13 cellular contexts compared by ENCODE assay signal in the genomic region with DNA sequence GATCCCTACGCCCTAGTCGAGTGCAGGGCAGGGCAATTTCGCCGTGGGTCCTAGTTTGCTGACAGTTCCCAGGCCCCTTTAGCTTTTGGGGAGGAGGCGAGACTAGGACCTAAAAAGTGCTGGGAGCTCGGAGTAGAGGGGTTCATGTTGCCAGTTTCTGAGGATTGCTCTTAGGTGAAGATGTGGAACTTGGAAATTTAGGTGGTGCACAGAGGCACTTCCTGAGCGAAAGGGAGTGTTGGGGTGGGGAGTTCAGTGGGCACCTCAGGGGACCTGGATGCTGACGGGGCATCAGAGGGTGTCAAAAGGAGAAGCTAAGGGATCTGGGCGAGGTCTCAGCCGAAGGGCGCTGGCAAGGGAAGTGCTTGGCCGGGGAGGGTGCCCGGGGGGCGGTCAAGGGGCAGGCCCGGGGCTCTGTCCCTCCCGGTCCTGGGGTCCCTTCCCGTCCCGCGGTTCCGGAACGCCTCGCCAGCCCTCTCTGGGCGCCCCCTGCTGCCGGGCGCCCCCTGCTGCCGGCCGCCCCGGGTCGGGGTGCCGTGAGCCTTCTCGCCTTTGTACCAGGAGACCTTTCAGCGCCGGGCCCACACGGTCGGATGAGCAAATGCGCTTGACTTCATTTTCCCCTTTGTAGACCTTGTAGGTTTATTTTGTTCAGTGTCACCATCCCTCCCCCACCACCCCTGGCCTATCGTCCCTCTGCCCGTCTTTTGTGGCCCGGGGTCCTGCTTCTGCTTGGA. TPM values are rescaled to one million over a fixed set of nuclear protein-coding genes. Genes with fewer than 3 reads are reported as not detected.
DNase-seq lines count a peak whose midpoint lies in the region; ATAC-seq, FAIRE-seq and TF ChIP-seq lines count a peak whose summit lies in the region.
"Had no signal": no experiment of that assay in that cellular context is flagged by ENCODE, and none has a peak within 500 bp of the region (broad histone marks: within the 10 kb centered on the region; RNA-seq: fewer than 3 reads in every experiment).

No MANE protein-coding gene starts in this region.

- peak; percentile 6 for TF ChIP-seq CTCF in GM10248 (IDR thresholded peaks at IDR 0.05; ENCODE audit: control extremely low read depth, extremely low read depth, low read depth, missing control alignments)
- TF ChIP-seq CTCF in IMR-90 (conservative IDR thresholded peaks at IDR 0.05; ENCODE audit: low read depth, low read length) = peak; percentile 37
- TF ChIP-seq CTCF in endodermal cell (conservative IDR thresholded peaks at IDR 0.05) = peak; percentile 72
- TF ChIP-seq CTCF in osteoblast (IDR thresholded peaks at IDR 0.05; ENCODE audit: extremely low read depth, low read depth, low read length) = no peak
- peak in 1 of 2 experiments; percentile 14 for TF ChIP-seq CTCF in Caco-2 (IDR thresholded peaks at IDR 0.05; ENCODE audit: insufficient read depth in 1 of 2, low read depth in 1 of 2, low read length in 1 of 2, severe bottlenecking in 1 of 2, unreplicated experiment in 1 of 2)

- H3K9ac ChIP-seq in IMR-90 (ENCODE audit: low read depth, low read length) = no peak overlapping the region
- no peak overlapping the region for H3K9ac ChIP-seq in endodermal cell (ENCODE audit: extremely low read depth, low read length, poor library complexity, severe bottlenecking)

- H3K27me3 Mint-ChIP-seq in endodermal cell (ENCODE audit: insufficient read depth) = peaks cover 99% of the 10 kb centered on the region
- peaks cover 36% of the 10 kb centered on the region for H3K27me3 Mint-ChIP-seq in Caco-2 (ENCODE audit: insufficient read depth, unreplicated experiment)

- H3K4ac ChIP-seq in IMR-90 (ENCODE audit: low read depth, low read length) = no peak overlapping the region

- no peak overlapping the region for H4K5ac ChIP-seq in IMR-90 (ENCODE audit: low read depth, low read length)

- no peaks in the 10 kb centered on the region for H3K79me2 ChIP-seq in osteoblast (ENCODE audit: insufficient read depth, low read length)

- no peak overlapping the region for H2AK9ac ChIP-seq in IMR-90 (replicated peaks; ENCODE audit: low read depth, low read length, poor library complexity)

- FAIRE-seq in urothelium cell line (lab: Jason Lieb, UNC) = no peak
- FAIRE-seq: islet of Langerhans had no signal

- no peaks in the 10 kb centered on the region for H3K36me3 Mint-ChIP-seq in endodermal cell (ENCODE audit: low read depth)
- no peaks in the 10 kb centered on the region for H3K36me3 Mint-ChIP-seq in Caco-2 (ENCODE audit: insufficient read depth, unreplicated experiment)

- no peak overlapping the region for H3K4me3 ChIP-seq in IMR-90 (ENCODE audit: insufficient read depth, low read depth, low read length)
- peak overlapping the region; percentile 64 for H3K4me3 ChIP-seq in endodermal cell (ENCODE audit: low read length)
- no peak overlapping the region for H3K4me3 ChIP-seq in osteoblast (ENCODE audit: insufficient read depth, low read length)
- no peak overlapping the region for H3K4me3 ChIP-seq in Caco-2 (ENCODE audit: low read depth, low read length)

- dilution Hi-C loops in IMR-90 (cut with HindIII; ENCODE audit: low sequenced_read_pairs, unreplicated experiment) = no loop called here

- no peaks in the 10 kb centered on the region for H3K9me1 ChIP-seq in IMR-90 (ENCODE audit: insufficient read depth, low read length)

- no peaks in the 10 kb centered on the region for H3K79me1 ChIP-seq in IMR-90 (ENCODE audit: low read depth in 1 of 2, low read length in 2 of 2)

- H3K14ac ChIP-seq in IMR-90 (replicated peaks; ENCODE audit: low read depth, low read length) = no peak overlapping the region

- H3K4me1 ChIP-seq in IMR-90 (ENCODE audit: control insufficient read depth, insufficient read depth, low read length) (no peaks in the 10 kb centered on the region), endodermal cell (ENCODE audit: control insufficient read depth, insufficient read depth, low read length) (no peaks in the 10 kb centered on the region), osteoblast (ENCODE audit: insufficient read depth, low read length) (no peaks in the 10 kb centered on the region), Caco-2 (no peaks in the 10 kb centered on the region)

- no TSS peak for BruUV-seq in IMR-90 (replicated peaks; lab: Mats Ljungman, UMichigan)
- no TSS peak for BruUV-seq in Caco-2 (replicated peaks; lab: Mats Ljungman, UMichigan)

- CTCF ChIA-PET in GM10248 (lab: Yijun Ruan, JAX) (interaction anchor here (1.1 kb wide), 1 partner anchor 11 kb away, joined by 4 read pairs; no protein-coding TSS in a partner anchor), IMR-90 (lab: Yijun Ruan, JAX) (no interaction called here), Caco-2 (lab: Charles Lee) (no interaction called here)

- H2AFZ ChIP-seq in IMR-90 (replicated peaks; ENCODE audit: low read length, poor library complexity) (no peak overlapping the region), osteoblast (ENCODE audit: low read length) (no peak overlapping the region)

- no peak overlapping the region for H2BK15ac ChIP-seq in IMR-90 (ENCODE audit: low read depth, low read length)

- H4K20me1 ChIP-seq in IMR-90 (ENCODE audit: insufficient read depth, low read length) (peaks cover 6% of the 10 kb centered on the region; the same call in 1 of the 2 replicates), osteoblast (ENCODE audit: insufficient read depth, low read length) (no peaks in the 10 kb centered on the region)

- H3K9me3 Mint-ChIP-seq in endodermal cell (no peaks in the 10 kb centered on the region), Caco-2 (ENCODE audit: unreplicated experiment) (no peaks in the 10 kb centered on the region)

- peak; percentile 27; the same call in 1 of the 2 replicates for TF ChIP-seq RAD21 in IMR-90 (IDR thresholded peaks at IDR 0.05; ENCODE audit: low read length)

- H3K27ac Mint-ChIP-seq in endodermal cell = no peak overlapping the region
- no peak overlapping the region for H3K27ac Mint-ChIP-seq in Caco-2 (ENCODE audit: unreplicated experiment)

- no peak overlapping the region for H3K18ac ChIP-seq in IMR-90 (ENCODE audit: low read depth, low read length)

- no peak overlapping the region for H2BK5ac ChIP-seq in IMR-90 (ENCODE audit: low read depth, low read length, poor library complexity, severe bottlenecking)

- H3K4me2 ChIP-seq in IMR-90 (ENCODE audit: low read depth, low read length) (no peak overlapping the region), osteoblast (ENCODE audit: insufficient read depth, low read length) (no peak overlapping the region)

- peaks cover 12% of the 10 kb centered on the region for H3K9me3 ChIP-seq in IMR-90 (ENCODE audit: control insufficient read depth, insufficient read depth, low read length)
- H3K9me3 ChIP-seq in endodermal cell (ENCODE audit: control insufficient read depth, low read length) = no peaks in the 10 kb centered on the region
- no peaks in the 10 kb centered on the region for H3K9me3 ChIP-seq in osteoblast (ENCODE audit: low read depth, low read length)
- no peaks in the 10 kb centered on the region for H3K9me3 ChIP-seq in Caco-2

- no peak overlapping the region for H3K23ac ChIP-seq in IMR-90 (ENCODE audit: low read depth, low read length)

- H4K91ac ChIP-seq in IMR-90 (ENCODE audit: insufficient read depth, low read depth, low read length) = no peak overlapping the region

- peaks cover 31% of the 10 kb centered on the region for H3K4me1 Mint-ChIP-seq in endodermal cell
- no peaks in the 10 kb centered on the region for H3K4me1 Mint-ChIP-seq in Caco-2 (ENCODE audit: low read depth, unreplicated experiment)

- no peak overlapping the region for H4K8ac ChIP-seq in IMR-90 (ENCODE audit: low read depth in 2 of 2, low read length in 2 of 2)

- no peak overlapping the region for H2AK5ac ChIP-seq in IMR-90 (ENCODE audit: low read depth, low read length)

- intact Hi-C loops in IMR-90 (cut with micrococcal nuclease) (loop anchor here (1.0 kb wide), 1 partner anchor 58 kb away; no protein-coding TSS in a partner anchor), Caco-2 (cut with micrococcal nuclease; ENCODE audit: unreplicated experiment) (no loop called here)

- in situ Hi-C loops in IMR-90 (cut with MboI; ENCODE audit: low sequenced_read_pairs) = no loop called here

- H3K56ac ChIP-seq in IMR-90 (ENCODE audit: extremely low read depth, insufficient read depth, low read length) = no peak overlapping the region

- H3K27me3 ChIP-seq in IMR-90 (ENCODE audit: control insufficient read depth, insufficient read depth, low read length) = peaks cover 91% of the 10 kb centered on the region
- H3K27me3 ChIP-seq in endodermal cell (ENCODE audit: control insufficient read depth, insufficient read depth, low read length, poor library complexity, severe bottlenecking) = peaks cover 100% of the 10 kb centered on the region
- H3K27me3 ChIP-seq in osteoblast (ENCODE audit: insufficient read depth, low read length) = peaks cover 72% of the 10 kb centered on the region
- H3K27me3 ChIP-seq in Caco-2 (replicated peaks; ENCODE audit: control insufficient read depth, insufficient read depth, low read length) = no peaks in the 10 kb centered on the region

- H2BK20ac ChIP-seq in IMR-90 (ENCODE audit: low read depth, low read length) = no peak overlapping the region

- H2BK120ac ChIP-seq in IMR-90 (ENCODE audit: low read depth, low read length) = no peak overlapping the region

- POLR2A ChIA-PET in GM10248 (lab: Yijun Ruan, JAX) = no interaction called here
- POLR2A ChIA-PET in IMR-90 (lab: Charles Lee; ENCODE audit: unreplicated experiment) = no interaction called here
- POLR2A ChIA-PET in Caco-2 (lab: Charles Lee) = no interaction called here

- H3K4me3 Mint-ChIP-seq in endodermal cell (peak overlapping the region; percentile 49), Caco-2 (ENCODE audit: unreplicated experiment) (no peak overlapping the region)

- ATAC-seq in IMR-90 (ENCODE audit: low read depth) (peak; percentile 48; the same call in 1 of the 2 replicates), GM21528 (IDR thresholded peaks at IDR 0.05; ENCODE audit: low FRiP score, unreplicated experiment) (no peak)

- H3K36me3 ChIP-seq in IMR-90 (ENCODE audit: control insufficient read depth, insufficient read depth, low read length) (no peaks in the 10 kb centered on the region), endodermal cell (ENCODE audit: control insufficient read depth, insufficient read depth, low read length) (no peaks in the 10 kb centered on the region), osteoblast (ENCODE audit: insufficient read depth, low read length) (no peaks in the 10 kb centered on the region), Caco-2 (ENCODE audit: control insufficient read depth, insufficient read depth, low read length) (no peaks in the 10 kb centered on the region)

- DNase-seq in GM10248 (ENCODE audit: extremely low spot score) (no peak), IMR-90 (no peak), endodermal cell (peak; percentile 72), osteoblast (ENCODE audit: insufficient read length, low spot score, missing footprints) (peak; percentile 62), urothelium cell line (ENCODE audit: low spot score) (no peak), Caco-2 (no peak)
- DNase-seq: activated CD8-positive, alpha-beta memory T cell treated with anti-CD3 and anti-CD28 coated beads, Interleukin-2, amount 50 U/mL, for 4 hours; DMS 273 treated with DMSO at 0.1 percent for 48 hours; NCI-H187; OCI-M1; T-helper 9 cell had no signal

- WGBS in IMR-90 (ENCODE audit: extremely low coverage in 2 of 2, insufficient read length in 1 of 2), 2 experiments = 2% methylated on average over 16 of the region's 39 CpGs; no CpG with 5 or more reads in 1 of the 2 experiments
- 1 to 4% methylated on average over 13 to 39 of the region's 39 CpGs for WGBS in endodermal cell (ENCODE audit: insufficient coverage in 1 of 2, insufficient read length in 1 of 2), 2 experiments

- no peak for TF ChIP-seq POLR2A in IMR-90 (IDR thresholded peaks at IDR 0.05; ENCODE audit: low read depth, low read length)

- H3K27ac ChIP-seq in IMR-90 (ENCODE audit: insufficient read depth, low read length) = no peak overlapping the region
- no peak overlapping the region for H3K27ac ChIP-seq in endodermal cell (ENCODE audit: low read depth, low read length)
- H3K27ac ChIP-seq in osteoblast (ENCODE audit: low read depth, low read length) = no peak overlapping the region

RNA-seq across cellular contexts. Expression of gene PHOX2B, which starts 3.0 kb away (rescaled TPM):
- total RNA-seq in IMR-90 (2012; rRNA removed) (not detected in 2 replicates), endodermal cell (not detected), osteoblast (not detected in 2 replicates), Caco-2 (2022) (not detected in 2 replicates)
- polyA plus RNA-seq in IMR-90 (2012; rRNA removed) = not detected in 2 replicates
- not detected in 2 replicates for polyA plus RNA-seq in IMR-90 (2012; cell fraction: cytosol; rRNA removed)
- polyA plus RNA-seq in IMR-90 (2012; cell fraction: nucleus; rRNA removed; ENCODE audit: low replicate concordance) = not detected in 2 replicates
- 6.8 TPM for polyA plus RNA-seq in endodermal cell (2013, experiment 1 of 2)
- polyA plus RNA-seq in endodermal cell (2013, experiment 2 of 2) = 8.2 TPM

Comparison
In these comparisons a context has a peak if more than half of its experiments do, and no peak if none do; other contexts are left out.
1. DNase-seq: peak in endodermal cell (single experiment) and osteoblast (single experiment); none in GM10248 (single experiment), IMR-90 (single experiment), urothelium cell line (single experiment) and Caco-2 (0 of 2).